ENCODE assay signal across 28 cellular contexts in genomic region chr1:46061146-46061545, GRCh38.
"Had no signal": no experiment of that assay in that cellular context is flagged by ENCODE, and none has a peak within 500 bp of the region (broad histone marks: within the 10 kb centered on the region; RNA-seq: fewer than 3 reads in every experiment).

No MANE protein-coding gene starts in this region.

- H3K27me3 Mint-ChIP-seq: activated CD4-positive, alpha-beta memory T cell treated with anti-CD3 and anti-CD28 coated beads for 36 hours; activated CD4-positive, alpha-beta T cell treated with anti-CD3 and anti-CD28 coated beads for 36 hours; activated CD8-positive, alpha-beta memory T cell treated with anti-CD3 and anti-CD28 coated beads, Interleukin-2, amount 10 ng/mL, durations not matched to agents 7 days and 5 days; activated naive CD8-positive, alpha-beta T cell; central memory CD8-positive, alpha-beta T cell; dendritic cell treated with granulocyte-macrophage colony-stimulating factor and Interleukin-4, amounts not matched to agents 40 ng/mL and 50 ng/mL, for 4 days had no signal

- H3K27ac Mint-ChIP-seq: activated CD4-positive, alpha-beta memory T cell treated with anti-CD3 and anti-CD28 coated beads for 36 hours; activated CD4-positive, alpha-beta T cell treated with anti-CD3 and anti-CD28 coated beads for 36 hours; activated CD4-positive, alpha-beta T cell treated with anti-CD3 and anti-CD28 coated beads, Interleukin-2, amount 10 ng/mL, durations not matched to agents 24 days and 14 days; activated CD8-positive, alpha-beta memory T cell treated with anti-CD3 and anti-CD28 coated beads, Interleukin-2, amount 10 ng/mL, durations not matched to agents 7 days and 5 days; activated CD8-positive, alpha-beta T cell treated with anti-CD3 and anti-CD28 coated beads, Interleukin-2, amount 10 ng/mL, durations not matched to agents 7 days and 5 days; activated naive CD4-positive, alpha-beta T cell treated with anti-CD3 and anti-CD28 coated beads for 36 hours; activated naive CD8-positive, alpha-beta T cell; activated T-helper 1 cell treated with anti-CD3 and anti-CD28 coated beads, Interleukin-12 subunit alpha, Interleukin-12 subunit beta, Interleukin-2, Interleukin-4 antibody, amounts not matched to agents 30 ng/mL and 10 ng/mL and 1 ng/mL, durations not matched to agents 14 hours and 24 hours and 36 hours; activated T-helper 2 cell treated with anti-CD3 and anti-CD28 coated beads, Interferon-gamma antibody, Interleukin-2, Interleukin-4, amounts not matched to agents 10 μg/mL and 5 μg/mL and 100 μg/mL, durations not matched to agents 14 hours and 24 hours and 36 hours; dendritic cell treated with granulocyte-macrophage colony-stimulating factor and Interleukin-4, amounts not matched to agents 40 ng/mL and 50 ng/mL, for 4 days; endodermal cell had no signal

- H3K9me3 Mint-ChIP-seq: activated CD4-positive, alpha-beta memory T cell treated with anti-CD3 and anti-CD28 coated beads for 36 hours; activated CD4-positive, alpha-beta T cell treated with anti-CD3 and anti-CD28 coated beads, Interleukin-2, amount 10 ng/mL, durations not matched to agents 24 days and 14 days; activated naive CD4-positive, alpha-beta T cell treated with anti-CD3 and anti-CD28 coated beads for 36 hours; activated T-helper 1 cell treated with anti-CD3 and anti-CD28 coated beads, Interleukin-12 subunit alpha, Interleukin-12 subunit beta, Interleukin-2, Interleukin-4 antibody, amounts not matched to agents 30 ng/mL and 10 ng/mL and 1 ng/mL, durations not matched to agents 14 hours and 24 hours and 36 hours; activated T-helper 2 cell treated with anti-CD3 and anti-CD28 coated beads, Interferon-gamma antibody, Interleukin-2, Interleukin-4, amounts not matched to agents 10 μg/mL and 5 μg/mL and 100 μg/mL, durations not matched to agents 14 hours and 24 hours and 36 hours; central memory CD8-positive, alpha-beta T cell had no signal

- H3K9me3 ChIP-seq: esophagus squamous epithelium, gastroesophageal sphincter had no signal

- H3K27me3 ChIP-seq: brain microvascular endothelial cell, dorsolateral prefrontal cortex, esophagus squamous epithelium, gastroesophageal sphincter had no signal

- H3K27ac ChIP-seq: brain microvascular endothelial cell, coronary artery, dorsolateral prefrontal cortex, esophagus squamous epithelium, gastroesophageal sphincter had no signal

- H3K4me3 Mint-ChIP-seq: activated CD4-positive, alpha-beta memory T cell treated with anti-CD3 and anti-CD28 coated beads for 36 hours; activated CD4-positive, alpha-beta T cell treated with anti-CD3 and anti-CD28 coated beads for 36 hours; activated CD4-positive, alpha-beta T cell treated with anti-CD3 and anti-CD28 coated beads, Interleukin-2, amount 10 ng/mL, durations not matched to agents 24 days and 14 days; activated CD8-positive, alpha-beta memory T cell treated with anti-CD3 and anti-CD28 coated beads, Interleukin-2, amount 10 ng/mL, durations not matched to agents 7 days and 5 days; activated CD8-positive, alpha-beta T cell treated with anti-CD3 and anti-CD28 coated beads, Interleukin-2, amount 10 ng/mL, durations not matched to agents 7 days and 5 days; activated naive CD4-positive, alpha-beta T cell treated with anti-CD3 and anti-CD28 coated beads for 36 hours; activated naive CD8-positive, alpha-beta T cell; activated T-helper 1 cell treated with anti-CD3 and anti-CD28 coated beads, Interleukin-12 subunit alpha, Interleukin-12 subunit beta, Interleukin-2, Interleukin-4 antibody, amounts not matched to agents 30 ng/mL and 10 ng/mL and 1 ng/mL, durations not matched to agents 14 hours and 24 hours and 36 hours; central memory CD8-positive, alpha-beta T cell; dendritic cell treated with granulocyte-macrophage colony-stimulating factor and Interleukin-4, amounts not matched to agents 40 ng/mL and 50 ng/mL, for 4 days; endodermal cell had no signal

- H3K4me1 ChIP-seq: esophagus squamous epithelium had no signal

- H3K4me3 ChIP-seq: coronary artery, dorsolateral prefrontal cortex, esophagus squamous epithelium, gastroesophageal sphincter had no signal

- DNase-seq: activated CD4-positive, alpha-beta memory T cell treated with anti-CD3 and anti-CD28 coated beads for 36 hours; activated CD4-positive, alpha-beta T cell treated with anti-CD3 and anti-CD28 coated beads for 36 hours; activated CD4-positive, CD25-positive, alpha-beta regulatory T cell; activated CD4-positive, CD25-positive, alpha-beta regulatory T cell treated with anti-CD3 and anti-CD28 coated beads, Interleukin-2, amount 50 U/mL, for 72 hours; activated CD8-positive, alpha-beta memory T cell treated with anti-CD3 and anti-CD28 coated beads, Interleukin-2, amount 10 ng/mL, durations not matched to agents 7 days and 5 days; activated CD8-positive, alpha-beta memory T cell treated with anti-CD3 and anti-CD28 coated beads, Interleukin-2, amount 50 U/mL, for 4 hours; activated CD8-positive, alpha-beta T cell treated with anti-CD3 and anti-CD28 coated beads, Interleukin-2, amount 10 ng/mL, durations not matched to agents 7 days and 5 days; activated effector memory CD4-positive, alpha-beta T cell treated with anti-CD3 and anti-CD28 coated beads, Interleukin-2, amount 50 U/mL, for 16 hours; activated naive CD4-positive, alpha-beta T cell treated with anti-CD3 and anti-CD28 coated beads for 36 hours; activated T-cell treated with anti-CD3 and anti-CD28 coated beads, Interleukin-2, amount 50 U/mL, for 1 hour; activated T-cell treated with anti-CD3 and anti-CD28 coated beads, Interleukin-2, amount 50 U/mL, for 48 hours; amniotic stem cell; anterior cingulate cortex; brain microvascular endothelial cell; dorsolateral prefrontal cortex; effector memory CD4-positive, alpha-beta T cell; endodermal cell; esophagus squamous epithelium; foreskin melanocyte; T-helper 2 cell had no signal

- ATAC-seq: activated CD4-positive, alpha-beta T cell treated with anti-CD3 and anti-CD28 coated beads for 36 hours; activated CD8-positive, alpha-beta memory T cell treated with anti-CD3 and anti-CD28 coated beads, Interleukin-2, amount 10 ng/mL, durations not matched to agents 7 days and 5 days; activated CD8-positive, alpha-beta T cell treated with anti-CD3 and anti-CD28 coated beads, Interleukin-2, amount 10 ng/mL, durations not matched to agents 7 days and 5 days; gastroesophageal sphincter had no signal

- H3K36me3 Mint-ChIP-seq: activated CD4-positive, alpha-beta memory T cell treated with anti-CD3 and anti-CD28 coated beads for 36 hours had no signal
